Comparison of ENCODE assay signal across 19 cellular contexts in the genomic region with DNA sequence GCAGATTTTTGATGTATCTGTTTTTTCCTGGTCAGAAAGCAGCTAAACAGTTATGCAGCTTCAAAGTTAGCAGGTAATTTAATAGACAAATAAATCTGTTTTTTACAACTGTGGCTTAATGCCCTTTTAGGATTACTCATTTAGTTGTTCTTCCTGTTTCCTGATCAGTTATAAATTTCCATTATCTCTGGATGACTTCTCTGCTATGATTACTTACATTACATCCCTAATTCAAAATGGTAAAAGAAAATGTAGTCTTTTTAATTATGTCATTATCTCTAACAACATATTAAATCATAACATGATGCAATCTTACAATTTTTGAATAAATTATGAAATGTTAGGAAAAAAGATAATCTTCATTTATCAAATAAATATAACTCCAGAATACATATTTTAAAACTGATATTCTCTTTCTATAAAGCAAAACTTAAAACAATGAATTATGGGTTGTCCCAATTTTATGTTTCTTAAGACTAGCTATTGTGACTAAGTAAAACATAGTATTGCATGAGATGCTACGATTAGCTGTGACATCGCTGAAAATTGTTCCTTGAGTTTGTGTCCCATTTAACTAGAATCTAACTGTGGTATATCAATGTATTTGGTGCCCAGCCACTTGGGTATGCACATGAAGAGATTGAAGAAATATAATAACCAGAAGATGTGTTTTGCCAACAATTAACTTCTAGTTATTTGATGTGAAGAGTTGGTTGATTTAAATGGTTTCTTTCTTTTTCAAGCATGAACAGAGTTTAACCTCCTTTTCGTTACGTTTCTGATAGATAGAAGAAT.
A peak's percentile ranks its signal among the peaks of the same experiment; 100 is the strongest.
DNase-seq lines count a peak whose midpoint lies in the region; ATAC-seq, FAIRE-seq and TF ChIP-seq lines count a peak whose summit lies in the region.
"Had no signal": no experiment of that assay in that cellular context is flagged by ENCODE, and none has a peak within 500 bp of the region (broad histone marks: within the 10 kb centered on the region; RNA-seq: fewer than 3 reads in every experiment).

No MANE protein-coding gene starts in this region.

- H3K9me3 Mint-ChIP-seq in natural killer cell treated with Interleukin-12 subunit alpha and Interleukin-12 subunit beta and Interleukin-15 and Interleukin-18, amount 100 ng/mL, for 72 hours: no peaks in the 10 kb centered on the region

- intact Hi-C loops in Right ventricle myocardium inferior (cut with DNase I): no loop called here

- H3K4me1 Mint-ChIP-seq in natural killer cell treated with Interleukin-12 subunit alpha and Interleukin-12 subunit beta and Interleukin-15 and Interleukin-18, amount 100 ng/mL, for 72 hours (ENCODE audit: low read depth in 2 of 2): no peaks in the 10 kb centered on the region
- H3K4me1 Mint-ChIP-seq: B cell, CD14-positive monocyte had no signal

- no peak overlapping the region for H3K4me3 ChIP-seq in HEK293 (ENCODE audit: low read depth, low read length)
- H3K4me3 ChIP-seq: GM23248, HAP-1 had no signal

- H3K36me3 Mint-ChIP-seq in natural killer cell treated with Interleukin-12 subunit alpha and Interleukin-12 subunit beta and Interleukin-15 and Interleukin-18, amount 100 ng/mL, for 72 hours: no peaks in the 10 kb centered on the region
- H3K36me3 Mint-ChIP-seq: CD14-positive monocyte had no signal

- CTCF ChIA-PET in HEK293 (lab: Yijun Ruan, JAX): interaction anchor here (0.9 kb wide), 1 partner anchor 33 kb away, joined by 3 read pairs; no protein-coding TSS in a partner anchor

- H3K27ac Mint-ChIP-seq in natural killer cell treated with Interleukin-12 subunit alpha and Interleukin-12 subunit beta and Interleukin-15 and Interleukin-18, amount 100 ng/mL, for 72 hours: no peak overlapping the region
- H3K27ac Mint-ChIP-seq: B cell, CD14-positive monocyte had no signal

- peak; percentile 7 to 20 for DNase-seq in lung microvascular endothelial cell (ENCODE audit: low read depth in 2 of 2)
- DNase-seq in stimulated activated CD4-positive, alpha-beta T cell treated with anti-CD3 and anti-CD28 coated beads, Interleukin-12 subunit alpha, Interleukin-12 subunit beta, amount 100 ng/mL, for 4 hours: no peak
- DNase-seq in natural killer cell treated with Interleukin-12 subunit alpha and Interleukin-12 subunit beta and Interleukin-15 and Interleukin-18, amount 100 ng/mL, for 72 hours (ENCODE audit: low spot score): no peak
- no peak for DNase-seq in Right ventricle myocardium inferior (ENCODE audit: missing footprints)
- DNase-seq: EL, GM23248, Kasumi-1, NCI-H1694 treated with DMSO at 0.1 percent for 48 hours, NCI-H2081 treated with DMSO at 0.1 percent for 48 hours, NCI-H2171 treated with DMSO at 0.1 percent for 48 hours, NCI-H446, NCI-H526 treated with DMSO at 0.1 percent for 48 hours had no signal

- H3K27me3 Mint-ChIP-seq in natural killer cell treated with Interleukin-12 subunit alpha and Interleukin-12 subunit beta and Interleukin-15 and Interleukin-18, amount 100 ng/mL, for 72 hours: no peaks in the 10 kb centered on the region
- H3K27me3 Mint-ChIP-seq: B cell had no signal

- no peak overlapping the region for H3K27ac ChIP-seq in HEK293 (ENCODE audit: extremely low read depth, low read depth, low read length)
- H3K27ac ChIP-seq: GM23248 had no signal

- no peaks in the 10 kb centered on the region for H3K36me3 ChIP-seq in HEK293 (ENCODE audit: control insufficient read depth in 2 of 2, insufficient read depth in 1 of 2, low read length in 2 of 2)
- H3K36me3 ChIP-seq: HAP-1 had no signal

- POLR2A ChIA-PET in HEK293 (lab: Yijun Ruan, JAX): no interaction called here

- no peak for ATAC-seq in natural killer cell treated with Interleukin-12 subunit alpha and Interleukin-12 subunit beta and Interleukin-15 and Interleukin-18, amount 100 ng/mL, for 72 hours
- ATAC-seq in HG03196 (IDR thresholded peaks at IDR 0.05; ENCODE audit: unreplicated experiment) (no peak), Right ventricle myocardium inferior (no peak)

- TF ChIP-seq CTCF in HEK293 (tag by site-specific recombination; IDR thresholded peaks at IDR 0.05): no peak

- no peaks in the 10 kb centered on the region for H3K4me1 ChIP-seq in HEK293 (ENCODE audit: control insufficient read depth, insufficient read depth, low read length)
- H3K4me1 ChIP-seq: HAP-1 had no signal

- FAIRE-seq in A204.1 (lab: Jason Lieb, UNC) (peak; percentile 60), colon (lab: Jason Lieb, UNC) (peak; percentile 43)

- no peak overlapping the region for H3K4me3 Mint-ChIP-seq in natural killer cell treated with Interleukin-12 subunit alpha and Interleukin-12 subunit beta and Interleukin-15 and Interleukin-18, amount 100 ng/mL, for 72 hours
- H3K4me3 Mint-ChIP-seq: B cell, CD14-positive monocyte had no signal

- H3K9me3 ChIP-seq in HEK293 (ENCODE audit: control insufficient read depth, insufficient read depth, low read depth, low read length): no peaks in the 10 kb centered on the region
- H3K9me3 ChIP-seq: HAP-1 had no signal

TF ChIP-seq in HEK293, 187 proteins besides CTCF, POLR2A, EP300 and RAD21:
- TF ChIP-seq WT1 (tag by site-specific recombination; IDR thresholded peaks at IDR 0.05) (no peak), ATF2 (tag by site-specific recombination; IDR thresholded peaks at IDR 0.05; ENCODE audit: low read depth) (0 out of 2 replicates have a peak, but pooled peaks have one; percentile 7)

Comparison
In these comparisons a context has a peak if more than half of its experiments do, and no peak if none do; other contexts are left out.
1. DNase-seq: peak in lung microvascular endothelial cell (2 of 2); none in stimulated activated CD4-positive, alpha-beta T cell treated with anti-CD3 and anti-CD28 coated beads, Interleukin-12 subunit alpha, Interleukin-12 subunit beta, amount 100 ng/mL, for 4 hours (single experiment), natural killer cell treated with Interleukin-12 subunit alpha and Interleukin-12 subunit beta and Interleukin-15 and Interleukin-18, amount 100 ng/mL, for 72 hours (single experiment) and Right ventricle myocardium inferior (single experiment).